1 cellular context compared by ENCODE assay signal in genomic region chr17:76735586-76736348, GRCh38.
TF ChIP-seq lines count a peak whose summit lies in the region.

No MANE protein-coding gene starts in this region.

TF ChIP-seq in HEK293, 187 proteins besides CTCF, POLR2A, EP300 and RAD21 (continued from another document):
- TF ChIP-seq, protein P1, sequence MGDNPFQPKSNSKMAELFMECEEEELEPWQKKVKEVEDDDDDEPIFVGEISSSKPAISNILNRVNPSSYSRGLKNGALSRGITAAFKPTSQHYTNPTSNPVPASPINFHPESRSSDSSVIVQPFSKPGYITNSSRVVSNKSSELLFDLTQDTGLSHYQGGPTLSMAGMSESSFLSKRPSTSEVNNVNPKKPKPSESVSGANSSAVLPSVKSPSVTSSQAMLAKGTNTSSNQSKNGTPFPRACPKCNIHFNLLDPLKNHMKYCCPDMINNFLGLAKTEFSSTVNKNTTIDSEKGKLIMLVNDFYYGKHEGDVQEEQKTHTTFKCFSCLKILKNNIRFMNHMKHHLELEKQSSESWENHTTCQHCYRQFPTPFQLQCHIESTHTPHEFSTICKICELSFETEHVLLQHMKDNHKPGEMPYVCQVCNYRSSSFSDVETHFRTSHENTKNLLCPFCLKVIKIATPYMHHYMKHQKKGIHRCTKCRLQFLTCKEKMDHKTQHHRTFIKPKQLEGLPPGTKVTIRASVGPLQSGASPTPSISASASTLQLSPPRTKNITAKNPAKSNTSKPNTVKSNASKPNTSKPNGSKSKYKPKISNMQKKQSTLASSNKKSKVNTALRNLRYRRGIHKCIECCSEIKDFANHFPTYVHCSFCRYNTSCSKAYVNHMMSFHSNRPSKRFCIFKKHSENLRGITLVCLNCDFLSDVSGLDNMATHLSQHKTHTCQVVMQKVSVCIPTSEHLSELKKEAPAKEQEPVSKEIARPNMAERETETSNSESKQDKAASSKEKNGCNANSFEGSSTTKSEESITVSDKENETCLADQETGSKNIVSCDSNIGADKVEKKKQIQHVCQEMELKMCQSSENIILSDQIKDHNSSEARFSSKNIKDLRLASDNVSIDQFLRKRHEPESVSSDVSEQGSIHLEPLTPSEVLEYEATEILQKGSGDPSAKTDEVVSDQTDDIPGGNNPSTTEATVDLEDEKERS (tag by site-specific recombination; IDR thresholded peaks at IDR 0.05) = no peak
- no peak for TF ChIP-seq MYNN (tag by site-specific recombination; IDR thresholded peaks at IDR 0.05; ENCODE audit: borderline replicate concordance)
- TF ChIP-seq, protein P2, sequence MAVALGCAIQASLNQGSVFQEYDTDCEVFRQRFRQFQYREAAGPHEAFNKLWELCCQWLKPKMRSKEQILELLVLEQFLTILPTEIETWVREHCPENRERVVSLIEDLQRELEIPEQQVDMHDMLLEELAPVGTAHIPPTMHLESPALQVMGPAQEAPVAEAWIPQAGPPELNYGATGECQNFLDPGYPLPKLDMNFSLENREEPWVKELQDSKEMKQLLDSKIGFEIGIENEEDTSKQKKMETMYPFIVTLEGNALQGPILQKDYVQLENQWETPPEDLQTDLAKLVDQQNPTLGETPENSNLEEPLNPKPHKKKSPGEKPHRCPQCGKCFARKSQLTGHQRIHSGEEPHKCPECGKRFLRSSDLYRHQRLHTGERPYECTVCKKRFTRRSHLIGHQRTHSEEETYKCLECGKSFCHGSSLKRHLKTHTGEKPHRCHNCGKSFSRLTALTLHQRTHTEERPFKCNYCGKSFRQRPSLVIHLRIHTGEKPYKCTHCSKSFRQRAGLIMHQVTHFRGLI (tag by site-specific recombination; IDR thresholded peaks at IDR 0.05) = no peak
- TF ChIP-seq ZNF600 (tag by site-specific recombination; IDR thresholded peaks at IDR 0.05) = no peak; the same call in 1 of the 2 replicates
- TF ChIP-seq SP3 (tag by site-specific recombination; IDR thresholded peaks at IDR 0.05) = no peak
- TF ChIP-seq ZNF391 (tag by site-specific recombination; IDR thresholded peaks at IDR 0.05; ENCODE audit: borderline replicate concordance, low read depth) = 0 out of 2 replicates have a peak, but pooled peaks have one; percentile 30
- no peak for TF ChIP-seq ZNF146 (tag by site-specific recombination; IDR thresholded peaks at IDR 0.05)
- TF ChIP-seq HIC1 (tag by site-specific recombination; IDR thresholded peaks at IDR 0.05) = no peak
- TF ChIP-seq SCRT1 (tag by site-specific recombination; IDR thresholded peaks at IDR 0.05; ENCODE audit: borderline replicate concordance) = no peak
- TF ChIP-seq YY2 (tag by site-specific recombination; IDR thresholded peaks at IDR 0.05) = no peak
- TF ChIP-seq ZNF555 (tag by site-specific recombination; conservative IDR thresholded peaks at IDR 0.05) = no peak
- no peak for TF ChIP-seq KLF1 (tag by site-specific recombination; IDR thresholded peaks at IDR 0.05)
TF ChIP-seq in HEK293: peak in this region for 9.
